ENCODE assay signal across 9 cellular contexts in genomic region chr11:65616575-65617001, GRCh38. TPM values are rescaled to one million over a fixed set of nuclear protein-coding genes. Genes with fewer than 3 reads are reported as not detected.
A peak's percentile ranks its signal among the peaks of the same experiment; 100 is the strongest.
DNase-seq lines count a peak whose midpoint lies in the region; ATAC-seq, FAIRE-seq and TF ChIP-seq lines count a peak whose summit lies in the region.
"Had no signal": no experiment of that assay in that cellular context is flagged by ENCODE, and none has a peak within 500 bp of the region (broad histone marks: within the 10 kb centered on the region; RNA-seq: fewer than 3 reads in every experiment).

No MANE protein-coding gene starts in this region.

- no peak overlapping the region for H2BK120ac ChIP-seq in mesendoderm (ENCODE audit: low read depth, low read length)

- intact Hi-C loops in cardiac septum (cut with DNase I) (no loop called here), K562 (cut with micrococcal nuclease) (no loop called here), upper lobe of right lung (cut with DNase I) (no loop called here)

- peaks cover 12% of the 10 kb centered on the region for H3K4me1 ChIP-seq in cardiac muscle cell (ENCODE audit: low read depth)
- H3K4me1 ChIP-seq in K562 (replicated peaks in 1 of 2; ENCODE audit: control insufficient read depth in 2 of 2, insufficient read depth in 2 of 2, low read length in 2 of 2): peaks cover 24 to 70% of the 10 kb centered on the region in 2 experiments
- H3K4me1 ChIP-seq in mesendoderm (ENCODE audit: control insufficient read depth, low read depth, low read length): peaks cover 11% of the 10 kb centered on the region
- H3K4me1 ChIP-seq in upper lobe of right lung: peaks cover 29% of the 10 kb centered on the region

- H2AK5ac ChIP-seq in mesendoderm (ENCODE audit: low read length): no peak overlapping the region

- H3K4me2 ChIP-seq in K562 (ENCODE audit: insufficient read depth, low read length) (peak overlapping the region; percentile 90), mesendoderm (ENCODE audit: low read length) (peak overlapping the region; percentile 95)

- no TSS peak for BruUV-seq in K562 (replicated peaks; lab: Mats Ljungman, UMichigan)

- POLR2A ChIA-PET in K562 (lab: Yijun Ruan, JAX): interaction anchor here (0.5 to 2.0 kb wide), 3 partner anchors 10 to 276 kb away, joined by 3 to 7 read pairs (median 4); no protein-coding TSS in a partner anchor

- no peak overlapping the region for H2BK15ac ChIP-seq in mesendoderm (replicated peaks; ENCODE audit: low read depth)

- no peak overlapping the region for H2BK5ac ChIP-seq in mesendoderm (ENCODE audit: low read length)

- in situ Hi-C loops in K562 (cut with MboI): no loop called here

- no peak for DNase-seq in cardiac muscle cell (ENCODE audit: low read depth in 1 of 2, low spot score in 1 of 2)
- no peak for DNase-seq in cardiac septum (ENCODE audit: low spot score)
- DNase-seq in K562 (ENCODE audit: extremely low read depth in 1 of 4, low spot score in 3 of 4): peak in 1 of 4 experiments; percentile 25
- DNase-seq in mesendoderm: no peak
- DNase-seq in upper lobe of right lung: no peak
- no peak for DNase-seq in NCI-H2196 treated with DMSO at 0.1 percent for 48 hours (lab: John Stamatoyannopoulos, UW; ENCODE audit: unreplicated experiment)

- H4K20me1 ChIP-seq in K562 (replicated peaks; ENCODE audit: control insufficient read depth, insufficient read depth, low read length): no peaks in the 10 kb centered on the region; the same call in 1 of the 2 replicates

- peaks cover 26% of the 10 kb centered on the region for H3K79me1 ChIP-seq in mesendoderm (ENCODE audit: low read length)

- CTCF ChIA-PET in K562 (lab: Yijun Ruan, JAX; ENCODE audit: low intra/inter-chr PET ratio): no interaction called here

- H3K27me3 ChIP-seq in cardiac muscle cell: no peaks in the 10 kb centered on the region
- H3K27me3 ChIP-seq in K562 (ENCODE audit: control insufficient read depth in 2 of 2, insufficient read depth in 2 of 2, low read length in 2 of 2): no peaks in the 10 kb centered on the region
- H3K27me3 ChIP-seq in mesendoderm (ENCODE audit: insufficient read depth, low read length, poor library complexity): no peaks in the 10 kb centered on the region
- no peaks in the 10 kb centered on the region for H3K27me3 ChIP-seq in upper lobe of right lung

- no peak for TF ChIP-seq POLR2A in K562 (conservative IDR thresholded peaks at IDR 0.05)

- no peak overlapping the region for H3K4ac ChIP-seq in mesendoderm (ENCODE audit: low read depth, low read length)

- no peak overlapping the region for H3K18ac ChIP-seq in mesendoderm (ENCODE audit: low read length)

- H3K79me2 ChIP-seq in K562 (ENCODE audit: control insufficient read depth, insufficient read depth, low read length): peaks cover 59% of the 10 kb centered on the region
- H3K79me2 ChIP-seq in mesendoderm (ENCODE audit: control insufficient read depth, insufficient read depth, low read length): peaks cover 21% of the 10 kb centered on the region

- H3K23ac ChIP-seq in mesendoderm (ENCODE audit: low read length): no peak overlapping the region

- H2AFZ ChIP-seq in K562 (ENCODE audit: low read depth, low read length): no peak overlapping the region

- no peaks in the 10 kb centered on the region for H3K9me1 ChIP-seq in K562 (ENCODE audit: control insufficient read depth, insufficient read depth, low read length)

- 13% methylated on average over 10 of the region's 10 CpGs for WGBS in K562 (ENCODE audit: insufficient coverage, low coverage, missing lambda C conversion rate)
- no CpG with 5 or more reads among the region's 10 CpGs for whole genome bisulfite sequencing in mesendoderm (ENCODE audit: extremely low coverage, insufficient coverage, low lambda C conversion rate)

- no peak for ATAC-seq in K562
- no peak for ATAC-seq in upper lobe of right lung
- no peak for ATAC-seq in HG03520 (IDR thresholded peaks at IDR 0.05; ENCODE audit: unreplicated experiment)
- no peak for ATAC-seq in GM19023 (IDR thresholded peaks at IDR 0.05; ENCODE audit: unreplicated experiment)

- H3K27ac ChIP-seq in cardiac muscle cell (peak overlapping the region; percentile 65), K562 (ENCODE audit: extremely low read depth, low read depth, low read length) (peak overlapping the region; percentile 74), mesendoderm (ENCODE audit: low read depth, low read length) (no peak overlapping the region), upper lobe of right lung (peak overlapping the region; percentile 87)

- TF ChIP-seq RAD21 in K562 (CRISPR knock-in tag; conservative IDR thresholded peaks at IDR 0.05 in 1 of 2, IDR thresholded peaks at IDR 0.05 in 1 of 2): no peak

- H3K36me3 ChIP-seq in cardiac muscle cell (peaks cover 11% of the 10 kb centered on the region), K562 (ENCODE audit: control insufficient read depth, insufficient read depth, low read length) (peaks cover 59% of the 10 kb centered on the region; the same call in 2 of the 3 replicates), mesendoderm (ENCODE audit: control insufficient read depth, insufficient read depth, low read length) (peaks cover 5% of the 10 kb centered on the region), upper lobe of right lung (peaks cover 44% of the 10 kb centered on the region)

- no peak for TF ChIP-seq CTCF in cardiac muscle cell (IDR thresholded peaks at IDR 0.05; ENCODE audit: low read depth, low read length)
- TF ChIP-seq CTCF in K562 (IDR thresholded peaks at IDR 0.05 in 2 of 3, conservative IDR thresholded peaks at IDR 0.05 in 1 of 3; ENCODE audit: insufficient read depth in 2 of 3, low read depth in 1 of 3, low read length in 3 of 3): no peak
- no peak for TF ChIP-seq CTCF in upper lobe of right lung (IDR thresholded peaks at IDR 0.05)

- H3K9me3 ChIP-seq in cardiac muscle cell (ENCODE audit: low read depth) (no peaks in the 10 kb centered on the region), K562 (replicated peaks; ENCODE audit: control insufficient read depth, insufficient read depth, low read depth, low read length) (no peaks in the 10 kb centered on the region), upper lobe of right lung (no peaks in the 10 kb centered on the region)

- H3K9ac ChIP-seq in K562 (ENCODE audit: insufficient read depth in 1 of 2, low read depth in 2 of 2, low read length in 2 of 2): peak overlapping the region; percentile 85 to 97
- H3K9ac ChIP-seq in mesendoderm (ENCODE audit: low read length): peak overlapping the region; percentile 90

- no peak for FAIRE-seq in K562 (lab: Jason Lieb, UNC)

- TF ChIP-seq EP300 in K562 (IDR thresholded peaks at IDR 0.05; ENCODE audit: low read length): no peak

- H3K4me3 ChIP-seq in cardiac muscle cell (peak overlapping the region; percentile 51), K562 (peak overlapping the region; percentile 94), mesendoderm (ENCODE audit: low read length) (peak overlapping the region; percentile 82), upper lobe of right lung (peak overlapping the region; percentile 90)

- no peak overlapping the region for H4K8ac ChIP-seq in mesendoderm (ENCODE audit: low read depth, low read length)

- H3K56ac ChIP-seq in mesendoderm (ENCODE audit: low read length): peak overlapping the region; percentile 96

- H4K5ac ChIP-seq in mesendoderm (ENCODE audit: low read length): no peak overlapping the region

RNA-seq across cellular contexts. Expression of gene PCNX3, which starts 1.0 kb away (rescaled TPM):
- total RNA-seq in cardiac muscle cell: 40.9 and 42.7 TPM in 2 replicates
- 18.9 and 22.0 TPM in 2 replicates for polyA plus RNA-seq in cardiac muscle cell
- 15.9 TPM for total RNA-seq in cardiac septum
- total RNA-seq in K562 (2011; cell fraction: chromatin; rRNA removed; ENCODE audit: low replicate concordance): 75.0 and 267 TPM in 2 replicates
- total RNA-seq in K562 (2011; cell fraction: nucleolus; rRNA removed): 170 and 187 TPM in 2 replicates
- total RNA-seq in K562 (2011; cell fraction: nucleoplasm; rRNA removed): 110 and 119 TPM in 2 replicates
- 21.3 and 24.3 TPM in 2 replicates for total RNA-seq in K562 (2014; rRNA removed)
- 2.5 and 4.3 TPM in 2 replicates for total RNA-seq in K562 (2014; rRNA removed; fragmentation: Illumina TruSeq; extraction: Trizol)
- total RNA-seq in K562 (2015; rRNA removed; fragmentation: Illumina TruSeq; extraction: Trizol): 13.9 and 14.1 TPM in 2 replicates
- 40.0 and 47.8 TPM in 2 replicates for total RNA-seq in K562 (2021)
- polyA plus RNA-seq in K562 (2011; rRNA removed): 9.2 and 19.0 TPM in 2 replicates
- polyA plus RNA-seq in K562 (2011; cell fraction: cytosol; rRNA removed): 17.7 and 33.4 TPM in 2 replicates
- polyA plus RNA-seq in K562 (2011; cell fraction: nucleus; rRNA removed): 87.8 and 157 TPM in 2 replicates
- 25.3 and 40.1 TPM in 2 replicates for polyA plus RNA-seq in K562 (2012)
- 12.8 and 28.6 TPM in 2 replicates for polyA plus RNA-seq in K562 (2014; fragmentation: Illumina TruSeq; extraction: Trizol)
- under 1 TPM; 0.11 to 0.29 TPM for polyA plus RNA-seq in K562 (2014; fragmentation: Nextera tagmentation; extraction: Ambion mirVana)
- polyA plus RNA-seq in K562 (2014; rRNA removed): 30.1 and 32.8 TPM in 2 replicates
- 8.4 and 10.6 TPM in 2 replicates for polyA minus RNA-seq in K562 (2011; rRNA and poly(A)+ RNA removed)
- polyA minus RNA-seq in K562 (2011; cell fraction: cytosol; rRNA and poly(A)+ RNA removed): 25.9 and 35.1 TPM in 2 replicates
- 43.0 and 43.9 TPM in 2 replicates for polyA minus RNA-seq in K562 (2011; cell fraction: nucleus; rRNA and poly(A)+ RNA removed)
- 16.1 TPM for polyA plus RNA-seq in mesendoderm (2013, experiment 1 of 2)
- 16.3 TPM for polyA plus RNA-seq in mesendoderm (2013, experiment 2 of 2)
- 34.0 TPM for total RNA-seq in upper lobe of right lung

RNA-seq across cellular contexts. Expression of gene MAP3K11, which starts 2.6 kb away (rescaled TPM):
- 44.8 and 63.1 TPM in 2 replicates for total RNA-seq in cardiac muscle cell
- polyA plus RNA-seq in cardiac muscle cell: 25.9 and 31.2 TPM in 2 replicates
- 42.5 TPM for total RNA-seq in cardiac septum
- total RNA-seq in K562 (2011; cell fraction: chromatin; rRNA removed; ENCODE audit: low replicate concordance): 60.6 and 168 TPM in 2 replicates
- 72.6 and 83.4 TPM in 2 replicates for total RNA-seq in K562 (2011; cell fraction: nucleolus; rRNA removed)
- 51.5 and 63.5 TPM in 2 replicates for total RNA-seq in K562 (2011; cell fraction: nucleoplasm; rRNA removed)
- total RNA-seq in K562 (2014; rRNA removed): 28.7 and 39.9 TPM in 2 replicates
- total RNA-seq in K562 (2014; rRNA removed; fragmentation: Illumina TruSeq; extraction: Trizol): 5.4 and 9.0 TPM in 2 replicates
- total RNA-seq in K562 (2015; rRNA removed; fragmentation: Illumina TruSeq; extraction: Trizol): 18.2 and 20.5 TPM in 2 replicates
- 42.7 and 47.7 TPM in 2 replicates for total RNA-seq in K562 (2021)
- 13.1 and 18.0 TPM in 2 replicates for polyA plus RNA-seq in K562 (2011; rRNA removed)
- 19.3 and 52.1 TPM in 2 replicates for polyA plus RNA-seq in K562 (2011; cell fraction: cytosol; rRNA removed)
- polyA plus RNA-seq in K562 (2011; cell fraction: nucleus; rRNA removed): 31.1 and 52.1 TPM in 2 replicates
- 35.9 and 37.4 TPM in 2 replicates for polyA plus RNA-seq in K562 (2012)
- polyA plus RNA-seq in K562 (2014; fragmentation: Illumina TruSeq; extraction: Trizol): 12.2 and 23.0 TPM in 2 replicates
- polyA plus RNA-seq in K562 (2014; fragmentation: Nextera tagmentation; extraction: Ambion mirVana): 1 to 10 TPM in 1 of 2 experiments, under 1 TPM in 1; 0.77 to 1.6 TPM
- 25.0 and 31.6 TPM in 2 replicates for polyA plus RNA-seq in K562 (2014; rRNA removed)
- polyA minus RNA-seq in K562 (2011; rRNA and poly(A)+ RNA removed): 14.7 TPM in 2 replicates
- 23.4 and 26.2 TPM in 2 replicates for polyA minus RNA-seq in K562 (2011; cell fraction: cytosol; rRNA and poly(A)+ RNA removed)
- polyA minus RNA-seq in K562 (2011; cell fraction: nucleus; rRNA and poly(A)+ RNA removed): 24.2 and 31.1 TPM in 2 replicates
- polyA plus RNA-seq in mesendoderm (2013, experiment 1 of 2): 21.4 TPM
- polyA plus RNA-seq in mesendoderm (2013, experiment 2 of 2): 21.4 TPM
- 106 TPM for total RNA-seq in upper lobe of right lung

RNA-seq across cellular contexts. Expression of gene KCNK7, which starts 21.0 kb away (rescaled TPM):
- total RNA-seq in cardiac muscle cell (0.25 TPM in 1 of 2 replicates, not detected in the other), cardiac septum (1.5 TPM), K562 (2014; rRNA removed) (not detected in 2 replicates), K562 (2014; rRNA removed; fragmentation: Illumina TruSeq; extraction: Trizol) (not detected in 2 replicates), K562 (2015; rRNA removed; fragmentation: Illumina TruSeq; extraction: Trizol) (not detected in 2 replicates), K562 (2021) (0.40 TPM in 1 of 2 replicates, not detected in the other), upper lobe of right lung (1.3 TPM)
- polyA plus RNA-seq in cardiac muscle cell (not detected in 2 replicates), K562 (2011; rRNA removed) (not detected in 2 replicates), K562 (2014; fragmentation: Illumina TruSeq; extraction: Trizol) (not detected in 2 replicates), K562 (2014; fragmentation: Nextera tagmentation; extraction: Ambion mirVana) (not detected), K562 (2014; rRNA removed) (0.07 TPM in 1 of 2 replicates, not detected in the other)
- 0.33 and 1.00 TPM in 2 replicates for total RNA-seq in K562 (2011; cell fraction: chromatin; rRNA removed; ENCODE audit: low replicate concordance)
- total RNA-seq in K562 (2011; cell fraction: nucleolus; rRNA removed): 0.26 TPM in 1 of 2 replicates, not detected in the other
- 0.29 TPM in 1 of 2 replicates, not detected in the other for total RNA-seq in K562 (2011; cell fraction: nucleoplasm; rRNA removed)
- 0.28 TPM in 1 of 2 replicates, not detected in the other for polyA plus RNA-seq in K562 (2011; cell fraction: cytosol; rRNA removed)
- not detected in 2 replicates for polyA plus RNA-seq in K562 (2011; cell fraction: nucleus; rRNA removed)
- polyA plus RNA-seq in K562 (2012): 0.39 and 0.58 TPM in 2 replicates
- polyA minus RNA-seq in K562 (2011; rRNA and poly(A)+ RNA removed): not detected in 2 replicates
- polyA minus RNA-seq in K562 (2011; cell fraction: cytosol; rRNA and poly(A)+ RNA removed): not detected in 2 replicates
- polyA minus RNA-seq in K562 (2011; cell fraction: nucleus; rRNA and poly(A)+ RNA removed): 0.27 TPM in 1 of 2 replicates, not detected in the other
- not detected for polyA plus RNA-seq in mesendoderm (2013, experiment 1 of 2)
- 0.04 TPM for polyA plus RNA-seq in mesendoderm (2013, experiment 2 of 2)
- total RNA-seq: Daoy had no signal

RNA-seq across cellular contexts. Expression of gene SIPA1, which starts 21.3 kb away (rescaled TPM):
- total RNA-seq in cardiac muscle cell: 17.3 and 25.9 TPM in 2 replicates
- 21.6 and 33.7 TPM in 2 replicates for polyA plus RNA-seq in cardiac muscle cell
- 29.7 TPM for total RNA-seq in cardiac septum
- total RNA-seq in K562 (2011; cell fraction: chromatin; rRNA removed; ENCODE audit: low replicate concordance): 26.8 and 126 TPM in 2 replicates
- total RNA-seq in K562 (2011; cell fraction: nucleolus; rRNA removed): 79.4 and 96.4 TPM in 2 replicates
- total RNA-seq in K562 (2011; cell fraction: nucleoplasm; rRNA removed): 35.7 and 43.0 TPM in 2 replicates
- 45.7 and 56.0 TPM in 2 replicates for total RNA-seq in K562 (2014; rRNA removed)
- 12.4 and 14.2 TPM in 2 replicates for total RNA-seq in K562 (2014; rRNA removed; fragmentation: Illumina TruSeq; extraction: Trizol)
- 28.3 and 29.2 TPM in 2 replicates for total RNA-seq in K562 (2015; rRNA removed; fragmentation: Illumina TruSeq; extraction: Trizol)
- total RNA-seq in K562 (2021): 83.1 and 85.8 TPM in 2 replicates
- polyA plus RNA-seq in K562 (2011; rRNA removed): 16.8 and 31.3 TPM in 2 replicates
- 19.5 and 74.2 TPM in 2 replicates for polyA plus RNA-seq in K562 (2011; cell fraction: cytosol; rRNA removed)
- 72.0 and 175 TPM in 2 replicates for polyA plus RNA-seq in K562 (2011; cell fraction: nucleus; rRNA removed)
- 54.8 and 65.0 TPM in 2 replicates for polyA plus RNA-seq in K562 (2012)
- polyA plus RNA-seq in K562 (2014; fragmentation: Illumina TruSeq; extraction: Trizol): 15.5 and 30.0 TPM in 2 replicates
- 1 to 10 TPM in 1 of 2 experiments, under 1 TPM in 1; 0.25 to 1.4 TPM for polyA plus RNA-seq in K562 (2014; fragmentation: Nextera tagmentation; extraction: Ambion mirVana)
- polyA plus RNA-seq in K562 (2014; rRNA removed): 34.7 and 37.2 TPM in 2 replicates
- polyA minus RNA-seq in K562 (2011; rRNA and poly(A)+ RNA removed): 15.4 and 26.3 TPM in 2 replicates
- polyA minus RNA-seq in K562 (2011; cell fraction: cytosol; rRNA and poly(A)+ RNA removed): 43.1 and 44.1 TPM in 2 replicates
- 26.3 and 33.0 TPM in 2 replicates for polyA minus RNA-seq in K562 (2011; cell fraction: nucleus; rRNA and poly(A)+ RNA removed)
- polyA plus RNA-seq in mesendoderm (2013, experiment 1 of 2): 36.3 TPM
- 38.3 TPM for polyA plus RNA-seq in mesendoderm (2013, experiment 2 of 2)
- total RNA-seq in upper lobe of right lung: 86.5 TPM

RNA-seq across cellular contexts. Expression of gene EHBP1L1, which starts 40.7 kb away (rescaled TPM):
- total RNA-seq in cardiac muscle cell (14.9 and 50.5 TPM in 2 replicates), cardiac septum (174 TPM), K562 (2014; rRNA removed) (80.6 and 98.7 TPM in 2 replicates), K562 (2014; rRNA removed; fragmentation: Illumina TruSeq; extraction: Trizol) (24.2 and 28.8 TPM in 2 replicates), K562 (2015; rRNA removed; fragmentation: Illumina TruSeq; extraction: Trizol) (26.3 and 29.2 TPM in 2 replicates), K562 (2021) (60.9 and 87.1 TPM in 2 replicates), upper lobe of right lung (88.3 TPM)
- polyA plus RNA-seq in cardiac muscle cell (14.2 and 30.0 TPM in 2 replicates), K562 (2011; rRNA removed) (19.2 and 29.8 TPM in 2 replicates), K562 (2014; fragmentation: Illumina TruSeq; extraction: Trizol) (36.9 and 50.9 TPM in 2 replicates), K562 (2014; fragmentation: Nextera tagmentation; extraction: Ambion mirVana) (under 1 TPM; 0.03 to 0.38 TPM), K562 (2014; rRNA removed) (56.4 and 61.3 TPM in 2 replicates)
- 131 and 234 TPM in 2 replicates for total RNA-seq in K562 (2011; cell fraction: chromatin; rRNA removed; ENCODE audit: low replicate concordance)
- total RNA-seq in K562 (2011; cell fraction: nucleolus; rRNA removed): 106 and 109 TPM in 2 replicates
- 106 and 124 TPM in 2 replicates for total RNA-seq in K562 (2011; cell fraction: nucleoplasm; rRNA removed)
- 22.0 and 75.3 TPM in 2 replicates for polyA plus RNA-seq in K562 (2011; cell fraction: cytosol; rRNA removed)
- polyA plus RNA-seq in K562 (2011; cell fraction: nucleus; rRNA removed): 63.0 and 156 TPM in 2 replicates
- polyA plus RNA-seq in K562 (2012): 47.0 and 62.8 TPM in 2 replicates
- polyA minus RNA-seq in K562 (2011; rRNA and poly(A)+ RNA removed): 15.6 and 21.1 TPM in 2 replicates
- polyA minus RNA-seq in K562 (2011; cell fraction: cytosol; rRNA and poly(A)+ RNA removed): 50.6 and 59.1 TPM in 2 replicates
- polyA minus RNA-seq in K562 (2011; cell fraction: nucleus; rRNA and poly(A)+ RNA removed): 17.2 and 21.5 TPM in 2 replicates
- 1.5 TPM for polyA plus RNA-seq in mesendoderm (2013, experiment 1 of 2)
- polyA plus RNA-seq in mesendoderm (2013, experiment 2 of 2): 2.7 TPM
